ENCODE assay signal across 8 cellular contexts in genomic region chr3:185585523-185585861, GRCh38. TPM values are rescaled to one million over a fixed set of nuclear protein-coding genes. Genes with fewer than 3 reads are reported as not detected.
DNase-seq lines count a peak whose midpoint lies in the region; ATAC-seq and FAIRE-seq lines count a peak whose summit lies in the region.

No MANE protein-coding gene starts in this region.

- H3K4me1 ChIP-seq in HAP-1 (peaks cover 50% of the 10 kb centered on the region), small intestine (ENCODE audit: control insufficient read depth in 2 of 2, insufficient read depth in 1 of 2, low read depth in 1 of 2, low read length in 1 of 2) (peaks cover 2 to 4% of the 10 kb centered on the region in 2 donors)

- no peak for FAIRE-seq in small intestine (lab: Jason Lieb, UNC)

- H3K4me3 ChIP-seq in HAP-1 (peak overlapping the region; percentile 93), small intestine (ENCODE audit: low read depth in 1 of 2, low read length in 2 of 2) (peak overlapping the region in 1 of 2 donors; percentile 82)

- in situ Hi-C loops in HAP-1 (cut with MboI; ENCODE audit: low sequenced_read_pairs), result no loop called here

- no peak for ATAC-seq in T-helper 17 cell
- no peak for ATAC-seq in GM18907 (IDR thresholded peaks at IDR 0.05; ENCODE audit: unreplicated experiment)

- H3K27ac Mint-ChIP-seq in T-helper 17 cell, result peak overlapping the region; percentile 94

- H3K27ac ChIP-seq in small intestine (ENCODE audit: low read depth in 1 of 2, low read length in 1 of 2), result peak overlapping the region; percentile 72 to 99

- H3K27me3 ChIP-seq in HAP-1 (ENCODE audit: low read depth) (no peaks in the 10 kb centered on the region), small intestine (ENCODE audit: control insufficient read depth in 2 of 2, insufficient read depth in 2 of 2, low read length in 2 of 2) (no peaks in the 10 kb centered on the region)

- peaks cover 4% of the 10 kb centered on the region for H3K27me3 Mint-ChIP-seq in T-helper 17 cell

- WGBS in small intestine, 3 donors, result 12 to 31% (median 15%) methylated on average over 9 of the region's 9 CpGs

- peak overlapping the region; percentile 88 for H3K4me3 Mint-ChIP-seq in T-helper 17 cell

- 0 out of 2 replicates have a peak, but pooled peaks cover 3% of the 10 kb centered on the region for H3K36me3 ChIP-seq in HAP-1 (replicated peaks)
- H3K36me3 ChIP-seq in small intestine (ENCODE audit: control insufficient read depth in 2 of 2, insufficient read depth in 2 of 2, low read length in 2 of 2), result no peaks in the 10 kb centered on the region

- DNase-seq in HAP-1 (ENCODE audit: low spot score in 2 of 2), result no peak
- no peak for DNase-seq in T-helper 17 cell
- DNase-seq in glomerular visceral epithelial cell (ENCODE audit: extremely low spot score), result peak; percentile 2
- DNase-seq in small intestine, result peak; percentile 77
- DNase-seq in hepatic stellate cell (ENCODE audit: low spot score), result no peak
- DNase-seq in MV-4-11 (lab: John Stamatoyannopoulos, UW), result no peak
- no peak for DNase-seq in NCI-H1436 (lab: John Stamatoyannopoulos, UW)

- H3K9me3 ChIP-seq in HAP-1 (no peaks in the 10 kb centered on the region), T-helper 17 cell (ENCODE audit: control insufficient read depth, low read length, poor library complexity, severe bottlenecking) (no peaks in the 10 kb centered on the region), small intestine (ENCODE audit: control insufficient read depth, low read depth) (no peaks in the 10 kb centered on the region)

- no peaks in the 10 kb centered on the region for H3K36me3 Mint-ChIP-seq in T-helper 17 cell (ENCODE audit: low read depth)

- H3K4me1 Mint-ChIP-seq in T-helper 17 cell, result peaks cover 21% of the 10 kb centered on the region

RNA-seq across cellular contexts. Expression of gene SENP2, which starts 0.6 kb away (rescaled TPM):
- total RNA-seq in T-helper 17 cell, result 10 to 100 TPM; 48.5 to 64.6 TPM
- 10 to 100 TPM; 10.7 to 13.3 (median 10.8) TPM for polyA plus RNA-seq in small intestine

RNA-seq across cellular contexts. Expression of gene LIPH, which starts 33.1 kb away (rescaled TPM):
- total RNA-seq in T-helper 17 cell, result 1 to 10 TPM in 1 of 2 donors, under 1 TPM in 1; 0.32 to 1.7 TPM
- polyA plus RNA-seq in small intestine, result 10 to 100 TPM in 1 of 3 donors, 1 to 10 TPM in 2; 5.0 to 10.1 (median 6.8) TPM

Comparison
In these comparisons a context has a peak if more than half of its experiments do, and no peak if none do; other contexts are left out.
1. DNase-seq: peak in glomerular visceral epithelial cell (single experiment) and small intestine (single experiment); none in HAP-1 (0 of 2), T-helper 17 cell (0 of 3), hepatic stellate cell (single experiment), MV-4-11 (single experiment) and NCI-H1436 (single experiment).